1 cellular context compared by ENCODE assay signal in genomic region chr22:36528795-36529718, GRCh38.
TF ChIP-seq lines count a peak whose summit lies in the region.

Gene EIF3D (minus strand): TSS chr22:36529166. CDS start chr22:36526121, 3,045 bp downstream.

TF ChIP-seq in HEK293, 187 proteins besides CTCF, POLR2A, EP300 and RAD21 (continued from another document and continues in another):
- no peak for TF ChIP-seq GLI4 (tag by site-specific recombination; IDR thresholded peaks at IDR 0.05)
- no peak; the same call in 1 of the 2 replicates for TF ChIP-seq ZNF394 (tag by site-specific recombination; IDR thresholded peaks at IDR 0.05; ENCODE audit: borderline replicate concordance)
- peak; percentile 79 for TF ChIP-seq ZBTB26 (tag by site-specific recombination; optimal IDR thresholded peaks at IDR 0.05)
- TF ChIP-seq SP2 (tag by site-specific recombination; IDR thresholded peaks at IDR 0.05): peak; percentile 95
- peak; percentile 84 for TF ChIP-seq ZIC2 (tag by site-specific recombination; IDR thresholded peaks at IDR 0.05)
- TF ChIP-seq ZNF18 (tag by site-specific recombination; IDR thresholded peaks at IDR 0.05): peak; percentile 75; the same call in 1 of the 2 replicates
- no peak for TF ChIP-seq ZNF529 (tag by site-specific recombination; IDR thresholded peaks at IDR 0.05; ENCODE audit: insufficient replicate concordance)
- peak; percentile 62; the same call in 1 of the 2 replicates for TF ChIP-seq REPIN1 (tag by site-specific recombination; IDR thresholded peaks at IDR 0.05; ENCODE audit: low read depth)
- TF ChIP-seq ZNF148 (tag by site-specific recombination; IDR thresholded peaks at IDR 0.05; ENCODE audit: borderline replicate concordance): no peak
- no peak for TF ChIP-seq ZNF16 (tag by site-specific recombination; IDR thresholded peaks at IDR 0.05; ENCODE audit: low read depth)
- TF ChIP-seq SCRT2 (tag by site-specific recombination; IDR thresholded peaks at IDR 0.05): peak; percentile 99
- no peak for TF ChIP-seq FEZF1 (tag by site-specific recombination; IDR thresholded peaks at IDR 0.05)
- peak; percentile 39; the same call in 1 of the 2 replicates for TF ChIP-seq PRDM4 (tag by site-specific recombination; IDR thresholded peaks at IDR 0.05)
- TF ChIP-seq ZNF362 (tag by site-specific recombination; IDR thresholded peaks at IDR 0.05): no peak
- TF ChIP-seq ZBTB10 (tag by site-specific recombination; IDR thresholded peaks at IDR 0.05): peak; percentile 50
- TF ChIP-seq ZNF473 (tag by site-specific recombination; IDR thresholded peaks at IDR 0.05): no peak
- peak; percentile 62 for TF ChIP-seq ZFP69B (tag by site-specific recombination; IDR thresholded peaks at IDR 0.05)
- no peak for TF ChIP-seq ZNF132 (tag by site-specific recombination; IDR thresholded peaks at IDR 0.05; ENCODE audit: borderline replicate concordance)
- TF ChIP-seq KLF1 (tag by site-specific recombination; IDR thresholded peaks at IDR 0.05): peak; percentile 89
- no peak for TF ChIP-seq ZNF560 (tag by site-specific recombination; IDR thresholded peaks at IDR 0.05; ENCODE audit: borderline replicate concordance)
- peak; percentile 97 for TF ChIP-seq ZBTB20 (tag by site-specific recombination; IDR thresholded peaks at IDR 0.05)
- TF ChIP-seq ZNF169 (tag by site-specific recombination; IDR thresholded peaks at IDR 0.05): no peak
- TF ChIP-seq ZNF747 (tag by site-specific recombination; IDR thresholded peaks at IDR 0.05): no peak
- TF ChIP-seq INSM2 (tag by site-specific recombination; IDR thresholded peaks at IDR 0.05): no peak; the same call in 1 of the 2 replicates
- TF ChIP-seq ZBTB8A (tag by site-specific recombination; IDR thresholded peaks at IDR 0.05): peak; percentile 100
- TF ChIP-seq ZFP37 (tag by site-specific recombination; IDR thresholded peaks at IDR 0.05): peak; percentile 83; the same call in 1 of the 2 replicates
- peak; percentile 85; the same call in 1 of the 2 replicates for TF ChIP-seq HOXC10 (CRISPR knock-in tag; IDR thresholded peaks at IDR 0.05)
- TF ChIP-seq ZNF776 (tag by site-specific recombination; IDR thresholded peaks at IDR 0.05; ENCODE audit: borderline replicate concordance): no peak
- peak; percentile 27 for TF ChIP-seq ZNF501 (tag by site-specific recombination; IDR thresholded peaks at IDR 0.05)
- no peak for TF ChIP-seq ZFHX2 (tag by site-specific recombination; conservative IDR thresholded peaks at IDR 0.05)
- TF ChIP-seq ZNF561 (tag by site-specific recombination; IDR thresholded peaks at IDR 0.05; ENCODE audit: borderline replicate concordance): peak; percentile 21; the same call in 1 of the 2 replicates
- TF ChIP-seq BCL11A (tag by site-specific recombination; IDR thresholded peaks at IDR 0.05; ENCODE audit: low read depth): no peak
- no peak for TF ChIP-seq ZNF600 (tag by site-specific recombination; IDR thresholded peaks at IDR 0.05)
- no peak for TF ChIP-seq ZNF704 (tag by site-specific recombination; IDR thresholded peaks at IDR 0.05)
- no peak for TF ChIP-seq ZNF114 (tag by site-specific recombination; IDR thresholded peaks at IDR 0.05)
- TF ChIP-seq ZNF280C (tag by site-specific recombination; IDR thresholded peaks at IDR 0.05): no peak
- TF ChIP-seq ZNF2 (tag by site-specific recombination; IDR thresholded peaks at IDR 0.05): peak; percentile 83
- TF ChIP-seq ZNF26 (tag by site-specific recombination; IDR thresholded peaks at IDR 0.05): no peak
- peak; percentile 64 for TF ChIP-seq ZNF580 (tag by site-specific recombination; IDR thresholded peaks at IDR 0.05)
- TF ChIP-seq ZNF155 (tag by site-specific recombination; IDR thresholded peaks at IDR 0.05): no peak
- TF ChIP-seq ZNF48 (tag by site-specific recombination; IDR thresholded peaks at IDR 0.05): no peak
- TF ChIP-seq ZNF248 (tag by site-specific recombination; IDR thresholded peaks at IDR 0.05): no peak
